ENCODE assay signal across 19 cellular contexts in the genomic region with DNA sequence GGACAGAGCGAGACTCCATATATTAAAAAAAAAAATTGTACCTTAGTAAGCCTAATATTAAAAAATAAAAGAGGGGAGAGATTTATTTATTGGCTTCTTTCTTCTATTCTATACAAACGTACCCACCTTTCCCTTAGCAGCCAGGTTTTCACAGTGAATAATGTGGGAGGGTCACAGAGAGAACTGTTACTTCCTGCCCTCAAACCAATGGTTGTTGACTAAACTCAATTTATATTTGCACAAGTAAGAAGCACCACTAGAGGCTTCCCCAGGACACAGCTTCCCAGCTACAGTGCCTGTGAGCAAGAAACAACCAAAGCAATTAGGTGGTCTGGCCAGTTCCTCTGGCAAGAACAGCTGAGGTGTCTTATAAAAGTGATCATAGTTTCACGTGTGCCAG. TPM values are rescaled to one million over a fixed set of nuclear protein-coding genes. Genes with fewer than 3 reads are reported as not detected.
DNase-seq lines count a peak whose midpoint lies in the region; ATAC-seq, FAIRE-seq and TF ChIP-seq lines count a peak whose summit lies in the region.
"Had no signal": no experiment of that assay in that cellular context is flagged by ENCODE, and none has a peak within 500 bp of the region (broad histone marks: within the 10 kb centered on the region; RNA-seq: fewer than 3 reads in every experiment).

No MANE protein-coding gene starts in this region.

- DNase-seq in CD8-positive, alpha-beta T cell: no peak
- DNase-seq in WTC11 (ENCODE audit: low spot score) (no peak), mesendoderm (peak; percentile 16), suprapubic skin (ENCODE audit: low spot score in 2 of 2) (no peak), GM12892 (ENCODE audit: insufficient read length) (no peak), RKO (ENCODE audit: low spot score) (no peak), anterior cingulate cortex (lab: John Stamatoyannopoulos, UW) (no peak)
- DNase-seq: Caco-2; CD8-positive, alpha-beta memory T cell; GOT3; H9; IMR-90 had no signal

- H2BK5ac ChIP-seq in mesendoderm (ENCODE audit: low read length): no peak overlapping the region

- H4K5ac ChIP-seq in mesendoderm (ENCODE audit: low read length): no peak overlapping the region

- H3K9me2 ChIP-seq in Loucy (replicated peaks; ENCODE audit: low read depth, low read length): no peaks in the 10 kb centered on the region

- no peak overlapping the region for H2BK120ac ChIP-seq in mesendoderm (ENCODE audit: low read depth, low read length)

- no peak overlapping the region for H3K9ac ChIP-seq in Loucy (ENCODE audit: low read depth, low read length, poor library complexity, severe bottlenecking)
- no peak overlapping the region for H3K9ac ChIP-seq in mesendoderm (ENCODE audit: low read length)

- H3K79me2 ChIP-seq in Loucy (ENCODE audit: insufficient read depth, low read length) (no peaks in the 10 kb centered on the region), mesendoderm (ENCODE audit: control insufficient read depth, insufficient read depth, low read length) (no peaks in the 10 kb centered on the region)

- no peaks in the 10 kb centered on the region for H3K36me3 ChIP-seq in CD8-positive, alpha-beta T cell (ENCODE audit: insufficient read depth, low read length)
- no peaks in the 10 kb centered on the region for H3K36me3 ChIP-seq in Loucy (ENCODE audit: insufficient read depth, low read length)
- no peaks in the 10 kb centered on the region for H3K36me3 ChIP-seq in mesendoderm (ENCODE audit: control insufficient read depth, insufficient read depth, low read length)
- no peaks in the 10 kb centered on the region for H3K36me3 ChIP-seq in suprapubic skin

- no peak for FAIRE-seq in GM12892 (lab: Jason Lieb, UNC)
- FAIRE-seq: A549, GM12878 had no signal

- ATAC-seq in CD8-positive, alpha-beta T cell: peak; percentile 23
- ATAC-seq in WTC11: peak; percentile 43; the same call in 1 of the 2 replicates
- ATAC-seq: A549, GM12878 had no signal

- H2AFZ ChIP-seq in Loucy (ENCODE audit: low read length): no peak overlapping the region

- H3K4me3 Mint-ChIP-seq in CD8-positive, alpha-beta T cell: no peak overlapping the region
- no peak overlapping the region for H3K4me3 Mint-ChIP-seq in WTC11
- H3K4me3 Mint-ChIP-seq: CD14-positive monocyte, H9 had no signal

- H3K9me3 ChIP-seq in CD8-positive, alpha-beta T cell (ENCODE audit: low read length): no peaks in the 10 kb centered on the region
- no peaks in the 10 kb centered on the region for H3K9me3 ChIP-seq in Loucy (ENCODE audit: insufficient read depth, low read depth, low read length)
- no peaks in the 10 kb centered on the region for H3K9me3 ChIP-seq in suprapubic skin
- H3K9me3 ChIP-seq: A549, Caco-2 had no signal

- no peak overlapping the region for H2AK5ac ChIP-seq in mesendoderm (ENCODE audit: low read length)

- WGBS in mesendoderm (ENCODE audit: extremely low coverage, insufficient coverage, low lambda C conversion rate): no CpG with 5 or more reads among the region's 3 CpGs
- 65% methylated on average over 3 of the region's 3 CpGs for WGBS in suprapubic skin

- H3K4me2 ChIP-seq in Loucy (ENCODE audit: low read depth, low read length, poor library complexity, severe bottlenecking) (no peak overlapping the region), mesendoderm (ENCODE audit: low read length) (no peak overlapping the region)
- H3K4me2 ChIP-seq: A549 had no signal

- no peak for TF ChIP-seq CTCF in CD8-positive, alpha-beta T cell (IDR thresholded peaks at IDR 0.05)
- peak; percentile 35 for TF ChIP-seq CTCF in Loucy (conservative IDR thresholded peaks at IDR 0.05; ENCODE audit: low read length)
- TF ChIP-seq CTCF in WTC11 (IDR thresholded peaks at IDR 0.05): no peak
- TF ChIP-seq CTCF in suprapubic skin (IDR thresholded peaks at IDR 0.05): no peak

- H3K4me1 ChIP-seq in CD8-positive, alpha-beta T cell (ENCODE audit: insufficient read depth, low read length): peaks cover 4% of the 10 kb centered on the region
- H3K4me1 ChIP-seq in Loucy (ENCODE audit: insufficient read depth, low read length, poor library complexity, severe bottlenecking) (peaks cover 20% of the 10 kb centered on the region), mesendoderm (ENCODE audit: control insufficient read depth, low read depth, low read length) (no peaks in the 10 kb centered on the region), suprapubic skin (no peaks in the 10 kb centered on the region)
- H3K4me1 ChIP-seq: Caco-2 had no signal

- H4K8ac ChIP-seq in mesendoderm (ENCODE audit: low read depth, low read length): no peak overlapping the region

- CTCF ChIA-PET in CD8-positive, alpha-beta T cell (lab: Charles Lee): no interaction called here
- CTCF ChIA-PET in WTC11 (lab: Charles Lee): interaction anchor here (0.9 kb wide), 1 partner anchor 9 kb away, joined by 3 read pairs; no protein-coding TSS in a partner anchor

- H3K27me3 Mint-ChIP-seq in CD8-positive, alpha-beta T cell (ENCODE audit: low read depth): no peaks in the 10 kb centered on the region
- H3K27me3 Mint-ChIP-seq in WTC11 (ENCODE audit: low read depth): no peaks in the 10 kb centered on the region

- H3K36me3 Mint-ChIP-seq in CD8-positive, alpha-beta T cell: no peaks in the 10 kb centered on the region
- H3K36me3 Mint-ChIP-seq in WTC11: no peaks in the 10 kb centered on the region
- H3K36me3 Mint-ChIP-seq: CD14-positive monocyte had no signal

- H3K18ac ChIP-seq in mesendoderm (ENCODE audit: low read length): no peak overlapping the region

- H3K9me3 Mint-ChIP-seq in CD8-positive, alpha-beta T cell: no peaks in the 10 kb centered on the region
- peaks cover 5% of the 10 kb centered on the region for H3K9me3 Mint-ChIP-seq in WTC11
- H3K9me3 Mint-ChIP-seq: CD8-positive, alpha-beta memory T cell; H9 had no signal

- intact Hi-C loops in CD8-positive, alpha-beta T cell (cut with DNase I, micrococcal nuclease): loop anchor here in 1 of 2 experiments (10.0 kb wide), 1 partner anchor 64 kb away; no protein-coding TSS in a partner anchor

- no peak overlapping the region for H2BK15ac ChIP-seq in mesendoderm (replicated peaks; ENCODE audit: low read depth)

- H3K27me3 ChIP-seq in CD8-positive, alpha-beta T cell (ENCODE audit: insufficient read depth, low read length): no peaks in the 10 kb centered on the region
- H3K27me3 ChIP-seq in Loucy (ENCODE audit: insufficient read depth, low read length, poor library complexity, severe bottlenecking) (no peaks in the 10 kb centered on the region), mesendoderm (ENCODE audit: insufficient read depth, low read length, poor library complexity) (no peaks in the 10 kb centered on the region), suprapubic skin (no peaks in the 10 kb centered on the region)

- no peaks in the 10 kb centered on the region for H4K20me1 ChIP-seq in Loucy (ENCODE audit: insufficient read depth, low read length, poor library complexity, severe bottlenecking)

- H3K23ac ChIP-seq in mesendoderm (ENCODE audit: low read length): no peak overlapping the region

- TF ChIP-seq EP300 in suprapubic skin (IDR thresholded peaks at IDR 0.05): no peak

- no peak overlapping the region for H3K56ac ChIP-seq in mesendoderm (ENCODE audit: low read length)

- no peaks in the 10 kb centered on the region for H3K79me1 ChIP-seq in mesendoderm (ENCODE audit: low read length)

- H3K4me3 ChIP-seq in CD8-positive, alpha-beta T cell (ENCODE audit: low read depth, low read length): no peak overlapping the region
- H3K4me3 ChIP-seq in Loucy (ENCODE audit: low read length, poor library complexity, severe bottlenecking) (no peak overlapping the region), mesendoderm (ENCODE audit: low read length) (no peak overlapping the region), suprapubic skin (no peak overlapping the region)
- H3K4me3 ChIP-seq: A549, GM12878 had no signal

- no peaks in the 10 kb centered on the region for H3F3A ChIP-seq in Loucy (ENCODE audit: low read depth)

- no peak for TF ChIP-seq POLR2A in suprapubic skin (IDR thresholded peaks at IDR 0.05)
- no peak for TF ChIP-seq POLR2A in GM12892 (IDR thresholded peaks at IDR 0.05; ENCODE audit: low read depth, low read length)

- peaks cover 8% of the 10 kb centered on the region for H3K4me1 Mint-ChIP-seq in CD8-positive, alpha-beta T cell (ENCODE audit: low read depth)
- H3K4me1 Mint-ChIP-seq in WTC11: peaks cover 5% of the 10 kb centered on the region

- H3K27ac ChIP-seq in CD8-positive, alpha-beta T cell (ENCODE audit: low read depth, low read length): no peak overlapping the region
- H3K27ac ChIP-seq in mesendoderm (ENCODE audit: low read depth, low read length) (no peak overlapping the region), suprapubic skin (no peak overlapping the region)
- H3K27ac ChIP-seq: A549 had no signal

- H3K4ac ChIP-seq in mesendoderm (ENCODE audit: low read depth, low read length): no peak overlapping the region

- no peak overlapping the region for H3K27ac Mint-ChIP-seq in CD8-positive, alpha-beta T cell
- no peak overlapping the region for H3K27ac Mint-ChIP-seq in WTC11
- H3K27ac Mint-ChIP-seq: CD14-positive monocyte, H9 had no signal

- POLR2A ChIA-PET in CD8-positive, alpha-beta T cell (lab: Charles Lee): no interaction called here
- POLR2A ChIA-PET in WTC11 (lab: Charles Lee): no interaction called here

TF ChIP-seq in WTC11, 78 proteins besides CTCF, POLR2A, EP300 and RAD21:
- TF ChIP-seq, protein P1, sequence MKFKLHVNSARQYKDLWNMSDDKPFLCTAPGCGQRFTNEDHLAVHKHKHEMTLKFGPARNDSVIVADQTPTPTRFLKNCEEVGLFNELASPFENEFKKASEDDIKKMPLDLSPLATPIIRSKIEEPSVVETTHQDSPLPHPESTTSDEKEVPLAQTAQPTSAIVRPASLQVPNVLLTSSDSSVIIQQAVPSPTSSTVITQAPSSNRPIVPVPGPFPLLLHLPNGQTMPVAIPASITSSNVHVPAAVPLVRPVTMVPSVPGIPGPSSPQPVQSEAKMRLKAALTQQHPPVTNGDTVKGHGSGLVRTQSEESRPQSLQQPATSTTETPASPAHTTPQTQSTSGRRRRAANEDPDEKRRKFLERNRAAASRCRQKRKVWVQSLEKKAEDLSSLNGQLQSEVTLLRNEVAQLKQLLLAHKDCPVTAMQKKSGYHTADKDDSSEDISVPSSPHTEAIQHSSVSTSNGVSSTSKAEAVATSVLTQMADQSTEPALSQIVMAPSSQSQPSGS (CRISPR knock-in tag; IDR thresholded peaks at IDR 0.05; ENCODE audit: borderline replicate concordance, low read depth): no peak
- no peak for TF ChIP-seq ZNF396 (CRISPR knock-in tag; IDR thresholded peaks at IDR 0.05; ENCODE audit: borderline replicate concordance)
- TF ChIP-seq, protein P2, sequence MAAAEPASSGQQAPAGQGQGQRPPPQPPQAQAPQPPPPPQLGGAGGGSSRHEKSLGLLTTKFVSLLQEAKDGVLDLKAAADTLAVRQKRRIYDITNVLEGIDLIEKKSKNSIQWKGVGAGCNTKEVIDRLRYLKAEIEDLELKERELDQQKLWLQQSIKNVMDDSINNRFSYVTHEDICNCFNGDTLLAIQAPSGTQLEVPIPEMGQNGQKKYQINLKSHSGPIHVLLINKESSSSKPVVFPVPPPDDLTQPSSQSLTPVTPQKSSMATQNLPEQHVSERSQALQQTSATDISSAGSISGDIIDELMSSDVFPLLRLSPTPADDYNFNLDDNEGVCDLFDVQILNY (CRISPR knock-in tag; IDR thresholded peaks at IDR 0.05): no peak
TF ChIP-seq in WTC11: peak in this region for 0.

RNA-seq across cellular contexts. Expression of a gene that starts 28.9 kb away (rescaled TPM):
- total RNA-seq in CD8-positive, alpha-beta T cell: not detected
- total RNA-seq in WTC11 (2021) (0.07 to 0.11 TPM (median 0.07 TPM) in 3 replicates), suprapubic skin (under 1 TPM in 2 of 4 donors, not detected in 2; 0.08 to 0.16 TPM)
- polyA plus RNA-seq in mesendoderm (2013, experiment 1 of 2): 0.01 TPM
- polyA plus RNA-seq in mesendoderm (2013, experiment 2 of 2): under 0.01 TPM
- not detected for polyA plus RNA-seq in GM12892 (2012; ENCODE audit: missing spikeins)
- total RNA-seq: Caco-2; CD8-positive, alpha-beta memory T cell; G401; GM12878; HT-29; IMR-90 had no signal
- polyA plus RNA-seq: A549; BJ; CD14-positive monocyte; CD8-positive, alpha-beta memory T cell; GM12878; IMR-90 had no signal
